In the genomic region with DNA sequence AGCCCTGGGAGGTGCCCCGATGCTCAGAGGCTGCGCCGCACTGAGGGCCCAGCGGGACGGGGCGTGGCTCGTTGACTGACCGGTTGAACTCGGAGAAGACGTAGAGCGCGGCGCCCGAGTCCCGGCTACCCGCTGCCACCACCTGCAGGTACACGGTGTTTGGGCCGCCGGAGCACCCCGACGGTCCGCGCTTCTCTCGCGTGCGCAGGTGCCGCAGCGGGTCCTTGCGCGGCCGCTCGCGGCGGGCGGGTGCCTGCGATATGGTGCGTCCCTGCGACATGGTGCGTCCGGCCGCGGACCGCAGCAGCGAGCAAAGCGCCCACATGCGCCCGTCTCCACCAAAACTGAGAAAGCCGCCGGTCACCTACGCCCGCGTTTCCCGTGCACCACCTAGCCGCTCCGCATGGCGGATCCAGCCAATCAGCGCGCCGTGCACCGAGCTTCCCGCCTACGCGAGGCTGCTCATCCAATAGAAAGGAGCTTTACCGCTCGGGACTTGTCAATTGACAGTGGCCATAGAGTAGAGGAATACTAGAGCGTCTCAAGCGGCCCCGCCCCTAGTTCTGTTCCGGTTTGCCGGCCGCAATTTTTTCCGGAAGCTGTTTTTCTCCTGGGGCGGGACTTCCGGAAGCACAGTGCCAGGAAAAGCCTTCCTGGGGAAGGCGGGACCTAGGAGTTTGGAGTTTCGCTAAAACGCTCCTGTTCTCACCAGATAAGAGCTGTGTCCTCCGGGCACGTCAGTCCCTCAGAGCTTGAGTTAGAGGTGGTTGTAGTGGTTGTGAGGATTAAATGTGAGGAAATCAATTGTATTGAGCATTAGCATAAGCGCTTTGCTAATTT, we compare ENCODE assay signal across 8 cellular contexts. TPM values are rescaled to one million over a fixed set of nuclear protein-coding genes. Genes with fewer than 3 reads are reported as not detected.
DNase-seq lines count a peak whose midpoint lies in the region; ATAC-seq and TF ChIP-seq lines count a peak whose summit lies in the region.

A gene with protein sequence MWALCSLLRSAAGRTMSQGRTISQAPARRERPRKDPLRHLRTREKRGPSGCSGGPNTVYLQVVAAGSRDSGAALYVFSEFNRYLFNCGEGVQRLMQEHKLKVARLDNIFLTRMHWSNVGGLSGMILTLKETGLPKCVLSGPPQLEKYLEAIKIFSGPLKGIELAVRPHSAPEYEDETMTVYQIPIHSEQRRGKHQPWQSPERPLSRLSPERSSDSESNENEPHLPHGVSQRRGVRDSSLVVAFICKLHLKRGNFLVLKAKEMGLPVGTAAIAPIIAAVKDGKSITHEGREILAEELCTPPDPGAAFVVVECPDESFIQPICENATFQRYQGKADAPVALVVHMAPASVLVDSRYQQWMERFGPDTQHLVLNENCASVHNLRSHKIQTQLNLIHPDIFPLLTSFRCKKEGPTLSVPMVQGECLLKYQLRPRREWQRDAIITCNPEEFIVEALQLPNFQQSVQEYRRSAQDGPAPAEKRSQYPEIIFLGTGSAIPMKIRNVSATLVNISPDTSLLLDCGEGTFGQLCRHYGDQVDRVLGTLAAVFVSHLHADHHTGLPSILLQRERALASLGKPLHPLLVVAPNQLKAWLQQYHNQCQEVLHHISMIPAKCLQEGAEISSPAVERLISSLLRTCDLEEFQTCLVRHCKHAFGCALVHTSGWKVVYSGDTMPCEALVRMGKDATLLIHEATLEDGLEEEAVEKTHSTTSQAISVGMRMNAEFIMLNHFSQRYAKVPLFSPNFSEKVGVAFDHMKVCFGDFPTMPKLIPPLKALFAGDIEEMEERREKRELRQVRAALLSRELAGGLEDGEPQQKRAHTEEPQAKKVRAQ (minus strand): TSS at position 405 of the 840 bp plus-strand sequence. CDS start 80 bp downstream, at position 325.

- H3K4me3 Mint-ChIP-seq in type B pancreatic cell, result peak within 1 kb of the TSS; percentile 96

- H3K4me3 ChIP-seq in heart left ventricle, result peak within 1 kb of the TSS; percentile 54 to 97 (median 86)

- in situ Hi-C loops in GM13977 (cut with MboI; ENCODE audit: low pct_unique_long_range_greater_than_20kb, low sequenced_read_pairs, unreplicated experiment), result loop anchor here (25.0 kb wide), 3 partner anchors 756 to 1006 kb away; partner anchors contain the start of gene MAP2K4

- H3K4me1 Mint-ChIP-seq in type B pancreatic cell (ENCODE audit: unreplicated experiment), result peaks cover 27% of the 10 kb centered on the region

- peaks cover 14% of the 10 kb centered on the region for H3K36me3 Mint-ChIP-seq in type B pancreatic cell

- no peaks in the 10 kb centered on the region for H3K27me3 ChIP-seq in heart left ventricle

- peak within 1 kb of the TSS; percentile 98 for H3K27ac Mint-ChIP-seq in type B pancreatic cell

- H3K9me3 ChIP-seq in heart left ventricle, result no peaks in the 10 kb centered on the region

- H3K27me3 Mint-ChIP-seq in type B pancreatic cell, result no peaks in the 10 kb centered on the region

- no peaks in the 10 kb centered on the region for H3K9me3 Mint-ChIP-seq in type B pancreatic cell

- ATAC-seq in HG02884 (IDR thresholded peaks at IDR 0.05; ENCODE audit: unreplicated experiment), result peak; percentile 95
- ATAC-seq in heart left ventricle, result peak; percentile 99 to 100 (median 99)

- H3K4me1 ChIP-seq in heart left ventricle, result peaks cover 0 to 22% (median 11%) of the 10 kb centered on the region in 12 donors

- intact Hi-C loops in T-helper 1 cell treated with Interleukin-12 subunit alpha and Interleukin-12 subunit beta and Interleukin-4 antibody, amounts not matched to agents 30 ng/mL and 1 ng/mL, for 36 hours (cut with micrococcal nuclease), result loop anchor here (1.0 to 10.0 kb wide), 7 partner anchors 12 to 1410 kb away; partner anchors contain the start of genes COX10, MAP2K4 and ZNF18
- intact Hi-C loops in heart left ventricle (cut with DNase I), result loop anchor here in 1 of 10 donors (5.0 kb wide), 1 partner anchor 351 kb away; the partner anchor contains the start of gene MYOCD

- H3K27ac ChIP-seq in heart left ventricle, result peak within 1 kb of the TSS; percentile 56 to 95 (median 84)

- 0 to 1% (median 0%) methylated on average over 32 to 80 of the region's 80 CpGs for WGBS in heart left ventricle, 4 donors

- TF ChIP-seq POLR2A in heart left ventricle (IDR thresholded peaks at IDR 0.05), result peak in 1 of 2 donors; percentile 56

- peaks cover 0 to 39% (median 35%) of the 10 kb centered on the region in 9 donors for H3K36me3 ChIP-seq in heart left ventricle

- DNase-seq in GM13977 (ENCODE audit: low spot score), result peak; percentile 97
- peak; percentile 97 for DNase-seq in NCI-H146 treated with DMSO at 0.1 percent for 48 hours (lab: John Stamatoyannopoulos, UW; ENCODE audit: unreplicated experiment)
- peak; percentile 98 for DNase-seq in amniotic epithelial cell (ENCODE audit: low read depth)
- DNase-seq in heart left ventricle, result peak; percentile 97 to 98 (median 98)
- peak; percentile 99 for DNase-seq in pons (ENCODE audit: low spot score)
- DNase-seq in type B pancreatic cell (ENCODE audit: extremely low spot score, unreplicated experiment), result peak; percentile 97

- no peak for TF ChIP-seq CTCF in GM13977 (IDR thresholded peaks at IDR 0.05; ENCODE audit: extremely low read depth, insufficient read depth, missing control alignments)
- peak in 2 of 12 donors; percentile 8 to 13 for TF ChIP-seq CTCF in heart left ventricle (IDR thresholded peaks at IDR 0.05)
- peak; percentile 44 for TF ChIP-seq CTCF in type B pancreatic cell (conservative IDR thresholded peaks at IDR 0.05)

RNA-seq across cellular contexts. Expression of the gene that starts here (rescaled TPM):
- total RNA-seq in T-helper 1 cell treated with Interleukin-12 subunit alpha and Interleukin-12 subunit beta and Interleukin-4 antibody, amounts not matched to agents 30 ng/mL and 1 ng/mL, for 36 hours, result 76.2 and 79.2 TPM in 2 replicates
- total RNA-seq in heart left ventricle (100 to 1,000 TPM in 1 of 9 donors, 10 to 100 TPM in 8; 48.6 to 114 (median 68.3) TPM), type B pancreatic cell (ENCODE audit: low replicate concordance) (50.2 and 55.8 TPM in 2 replicates)
- 10 to 100 TPM; 28.2 to 66.3 TPM for polyA plus RNA-seq in heart left ventricle

Comparison
In these comparisons a context has a peak if more than half of its experiments do, and no peak if none do; other contexts are left out.
1. Peak in every context shown above with its lines: DNase-seq, ATAC-seq, H3K4me3 ChIP-seq and H3K27ac ChIP-seq.